ENCODE assay signal across 15 cellular contexts in the genomic region with DNA sequence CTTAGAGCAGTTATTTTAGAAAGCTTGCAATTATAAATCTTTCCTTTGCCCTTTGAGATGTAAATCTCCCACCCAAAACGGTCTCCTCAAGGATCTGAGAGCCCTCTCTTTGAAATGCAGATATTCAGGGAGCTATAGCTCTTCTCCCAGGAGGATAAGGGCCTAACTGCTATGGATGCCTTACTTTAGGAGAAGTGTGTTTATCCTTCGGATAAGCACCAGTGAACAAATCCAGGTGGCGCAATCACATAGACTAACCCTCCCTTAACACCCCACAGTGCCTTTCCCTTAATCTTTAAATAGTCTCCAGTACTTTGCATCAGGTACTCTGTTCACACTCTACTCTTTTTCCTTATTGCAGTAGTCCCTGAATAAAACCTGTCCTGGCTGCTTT. TPM values are rescaled to one million over a fixed set of nuclear protein-coding genes. Genes with fewer than 3 reads are reported as not detected.
DNase-seq lines count a peak whose midpoint lies in the region; ATAC-seq and TF ChIP-seq lines count a peak whose summit lies in the region.
"Had no signal": no experiment of that assay in that cellular context is flagged by ENCODE, and none has a peak within 500 bp of the region (broad histone marks: within the 10 kb centered on the region; RNA-seq: fewer than 3 reads in every experiment).

No MANE protein-coding gene starts in this region.

- H3K27me3 Mint-ChIP-seq in CD8-positive, alpha-beta T cell (ENCODE audit: low read depth) = peaks cover 19% of the 10 kb centered on the region

- CTCF ChIA-PET in CD8-positive, alpha-beta T cell (lab: Charles Lee) = interaction anchor here (0.7 kb wide), 1 partner anchor 350 kb away, joined by 3 read pairs; no protein-coding TSS in a partner anchor

- H3K4me3 Mint-ChIP-seq in CD8-positive, alpha-beta T cell = no peak overlapping the region
- H3K4me3 Mint-ChIP-seq: activated CD4-positive, alpha-beta memory T cell treated with anti-CD3 and anti-CD28 coated beads, Interleukin-2, amount 10 ng/mL, durations not matched to agents 7 days and 5 days had no signal

- H3K27ac ChIP-seq in thyroid gland = peak overlapping the region; percentile 28 to 51 (median 50)
- H3K27ac ChIP-seq in CD8-positive, alpha-beta T cell (ENCODE audit: low read depth, low read length) = no peak overlapping the region
- H3K27ac ChIP-seq: HL-60, psoas muscle, SK-N-MC had no signal

- no peaks in the 10 kb centered on the region for H3K9me3 Mint-ChIP-seq in CD8-positive, alpha-beta T cell
- H3K9me3 Mint-ChIP-seq: activated CD4-positive, alpha-beta memory T cell treated with anti-CD3 and anti-CD28 coated beads, Interleukin-2, amount 10 ng/mL, durations not matched to agents 7 days and 5 days had no signal

- TF ChIP-seq CTCF in fibroblast of villous mesenchyme (IDR thresholded peaks at IDR 0.05; ENCODE audit: insufficient read depth, low read depth, low read length) (no peak), thyroid gland (IDR thresholded peaks at IDR 0.05) (no peak)
- TF ChIP-seq CTCF in CD8-positive, alpha-beta T cell (IDR thresholded peaks at IDR 0.05) = no peak

- intact Hi-C loops in thyroid gland (cut with DNase I) = no loop called here
- intact Hi-C loops in CD8-positive, alpha-beta T cell (cut with DNase I, micrococcal nuclease) = no loop called here

- DNase-seq in NCI-H1092 treated with DMSO at 0.1 percent for 48 hours (lab: John Stamatoyannopoulos, UW) (peak; percentile 13), NCI-H1092 (lab: John Stamatoyannopoulos, UW) (no peak), NCI-H82 treated with DMSO at 0.1 percent for 48 hours (lab: John Stamatoyannopoulos, UW; ENCODE audit: unreplicated experiment) (peak; percentile 72), fibroblast of villous mesenchyme (ENCODE audit: low read depth) (peak; percentile 73), thyroid gland (peak; percentile 22 to 34), GF-D8 (lab: John Stamatoyannopoulos, UW) (no peak)
- no peak for DNase-seq in CD8-positive, alpha-beta T cell
- DNase-seq: activated CD4-positive, alpha-beta memory T cell treated with anti-CD3 and anti-CD28 coated beads, Interleukin-2, amount 10 ng/mL, durations not matched to agents 7 days and 5 days; dermis blood vessel endothelial cell; NCI-H2029; psoas muscle; stimulated activated CD4-positive, alpha-beta T cell treated with anti-CD3 and anti-CD28 coated beads, Interleukin-15, amount 100 ng/mL, for 24 hours had no signal

- no peak for ATAC-seq in CD8-positive, alpha-beta T cell
- ATAC-seq in HG02759 (IDR thresholded peaks at IDR 0.05; ENCODE audit: unreplicated experiment) = no peak
- ATAC-seq: psoas muscle had no signal

- H3K27me3 ChIP-seq in thyroid gland = no peaks in the 10 kb centered on the region
- no peaks in the 10 kb centered on the region for H3K27me3 ChIP-seq in CD8-positive, alpha-beta T cell (ENCODE audit: insufficient read depth, low read length)

- POLR2A ChIA-PET in CD8-positive, alpha-beta T cell (lab: Charles Lee) = interaction anchor here (0.6 kb wide), 1 partner anchor 72 kb away, joined by 4 read pairs; no protein-coding TSS in a partner anchor

- TF ChIP-seq POLR2A in thyroid gland (IDR thresholded peaks at IDR 0.05) = no peak

- peaks cover 18 to 32% of the 10 kb centered on the region in 2 donors for H3K4me1 ChIP-seq in thyroid gland
- no peaks in the 10 kb centered on the region for H3K4me1 ChIP-seq in CD8-positive, alpha-beta T cell (ENCODE audit: insufficient read depth, low read length)
- H3K4me1 ChIP-seq: psoas muscle had no signal

- no peaks in the 10 kb centered on the region for H3K9me3 ChIP-seq in thyroid gland
- H3K9me3 ChIP-seq in CD8-positive, alpha-beta T cell (ENCODE audit: low read length) = no peaks in the 10 kb centered on the region
- H3K9me3 ChIP-seq: psoas muscle had no signal

- WGBS in thyroid gland, 2 donors = 42 to 48% methylated on average over 3 of the region's 3 CpGs

- H3K4me3 ChIP-seq in fibroblast of villous mesenchyme (ENCODE audit: low read depth, low read length) (no peak overlapping the region), thyroid gland (replicated peaks in 1 of 3) (no peak overlapping the region)
- H3K4me3 ChIP-seq in CD8-positive, alpha-beta T cell (ENCODE audit: low read depth, low read length) = no peak overlapping the region
- H3K4me3 ChIP-seq: psoas muscle, SK-N-MC had no signal

- no peaks in the 10 kb centered on the region for H3K36me3 ChIP-seq in thyroid gland
- H3K36me3 ChIP-seq in CD8-positive, alpha-beta T cell (ENCODE audit: insufficient read depth, low read length) = no peaks in the 10 kb centered on the region

- H3K27ac Mint-ChIP-seq in CD8-positive, alpha-beta T cell = no peak overlapping the region
- H3K27ac Mint-ChIP-seq: activated CD4-positive, alpha-beta memory T cell treated with anti-CD3 and anti-CD28 coated beads, Interleukin-2, amount 10 ng/mL, durations not matched to agents 7 days and 5 days had no signal

- peaks cover 15% of the 10 kb centered on the region for H3K4me1 Mint-ChIP-seq in CD8-positive, alpha-beta T cell (ENCODE audit: low read depth)

- H3K36me3 Mint-ChIP-seq in CD8-positive, alpha-beta T cell = no peaks in the 10 kb centered on the region

RNA-seq across cellular contexts. Expression of gene CA12, which starts 14.9 kb away (rescaled TPM):
- 8.1 and 15.1 TPM in 2 replicates for total RNA-seq in fibroblast of villous mesenchyme
- 10 to 100 TPM in 1 of 4 donors, 1 to 10 TPM in 2, under 1 TPM in 1; 0.33 to 21.9 (median 4.3) TPM for total RNA-seq in thyroid gland
- total RNA-seq in CD8-positive, alpha-beta T cell = not detected

Comparison
In these comparisons a context has a peak if more than half of its experiments do, and no peak if none do; other contexts are left out.
1. DNase-seq: peak in NCI-H1092 treated with DMSO at 0.1 percent for 48 hours (single experiment), NCI-H82 treated with DMSO at 0.1 percent for 48 hours (single experiment), fibroblast of villous mesenchyme (single experiment) and thyroid gland (2 of 2); none in NCI-H1092 (single experiment), CD8-positive, alpha-beta T cell (0 of 7) and GF-D8 (single experiment).